ENCODE assay signal across 10 cellular contexts in the genomic region with DNA sequence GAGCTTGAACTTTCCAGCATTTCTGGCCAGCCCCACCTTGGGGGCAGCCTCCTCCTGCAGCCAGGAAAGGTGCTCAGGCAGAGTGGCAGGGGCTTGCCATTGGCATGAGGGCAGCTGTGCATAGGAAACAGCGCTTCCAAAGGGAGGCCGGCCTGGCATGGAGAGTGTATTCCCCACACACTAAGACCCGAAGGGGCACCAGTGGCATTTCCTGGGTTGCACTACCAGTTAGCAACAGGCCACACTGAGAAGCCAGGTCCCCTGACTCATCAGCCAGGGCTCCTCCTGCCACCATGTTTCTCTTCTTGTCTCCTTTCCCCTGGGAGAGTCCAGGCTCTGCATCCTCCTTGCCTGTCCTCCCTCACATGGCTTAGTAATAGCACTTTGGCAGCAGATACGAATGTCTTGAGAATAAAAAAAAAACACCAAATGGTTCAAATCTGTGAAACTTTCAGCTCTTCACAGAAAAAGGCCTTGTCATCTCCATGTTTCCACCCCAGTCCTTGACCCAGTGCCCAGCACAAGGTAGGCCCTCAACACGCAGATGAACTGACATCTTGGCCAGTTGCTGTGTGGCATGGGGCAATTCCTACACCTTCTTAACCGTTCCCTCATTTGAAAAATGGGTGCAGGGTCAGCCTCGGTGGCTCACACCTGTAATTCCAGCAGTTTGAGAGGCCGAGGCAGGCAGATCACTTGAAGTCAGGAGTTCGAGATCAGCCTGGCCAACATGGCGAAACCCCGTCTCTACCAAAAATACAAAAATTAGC.
DNase-seq lines count a peak whose midpoint lies in the region; TF ChIP-seq lines count a peak whose summit lies in the region.
"Had no signal": no experiment of that assay in that cellular context is flagged by ENCODE, and none has a peak within 500 bp of the region (broad histone marks: within the 10 kb centered on the region; RNA-seq: fewer than 3 reads in every experiment).

No MANE protein-coding gene starts in this region.

- H3K4me3 ChIP-seq in fibroblast of villous mesenchyme (ENCODE audit: low read depth, low read length) = no peak overlapping the region
- H3K4me3 ChIP-seq: prostate gland had no signal

- DNase-seq in EH (ENCODE audit: low read depth) = peak; percentile 91
- peak; percentile 61 to 63 for DNase-seq in SW 1271 (lab: John Stamatoyannopoulos, UW)
- peak; percentile 50 for DNase-seq in fibroblast of villous mesenchyme (ENCODE audit: low read depth)
- peak; percentile 67 for DNase-seq in renal cortical epithelial cell (ENCODE audit: low read depth)
- no peak for DNase-seq in NCI-H69 (lab: John Stamatoyannopoulos, UW)
- DNase-seq in DMS79 treated with DMSO at 0.1 percent for 48 hours (lab: John Stamatoyannopoulos, UW) = no peak
- no peak for DNase-seq in stimulated activated CD4-positive, alpha-beta T cell treated with anti-CD3 and anti-CD28 coated beads, Interleukin-4, amount 100 ng/mL, for 4 hours
- DNase-seq in NCI-H345 treated with DMSO at 0.1 percent for 48 hours (lab: John Stamatoyannopoulos, UW; ENCODE audit: unreplicated experiment) = no peak
- DNase-seq: DMS153 had no signal

- no peak for TF ChIP-seq CTCF in fibroblast of villous mesenchyme (IDR thresholded peaks at IDR 0.05; ENCODE audit: insufficient read depth, low read depth, low read length)

Comparison
In these comparisons a context has a peak if more than half of its experiments do, and no peak if none do; other contexts are left out.
1. DNase-seq: peak in EH (single experiment), SW 1271 (2 of 2), fibroblast of villous mesenchyme (single experiment) and renal cortical epithelial cell (single experiment); none in NCI-H69 (single experiment), DMS79 treated with DMSO at 0.1 percent for 48 hours (single experiment), stimulated activated CD4-positive, alpha-beta T cell treated with anti-CD3 and anti-CD28 coated beads, Interleukin-4, amount 100 ng/mL, for 4 hours (0 of 2) and NCI-H345 treated with DMSO at 0.1 percent for 48 hours (single experiment).